ENCODE assay signal across 30 cellular contexts in genomic region chr19:33220735-33221134, GRCh38. TPM values are rescaled to one million over a fixed set of nuclear protein-coding genes. Genes with fewer than 3 reads are reported as not detected.
DNase-seq lines count a peak whose midpoint lies in the region; ATAC-seq, FAIRE-seq and TF ChIP-seq lines count a peak whose summit lies in the region.
"Had no signal": no experiment of that assay in that cellular context is flagged by ENCODE, and none has a peak within 500 bp of the region (broad histone marks: within the 10 kb centered on the region; RNA-seq: fewer than 3 reads in every experiment).

No MANE protein-coding gene starts in this region.

- no peak overlapping the region for H4K91ac ChIP-seq in IMR-90 (ENCODE audit: insufficient read depth, low read depth, low read length)
- no peak overlapping the region for H4K91ac ChIP-seq in neuronal stem cell (ENCODE audit: low read depth, low read length, poor library complexity)

- TF ChIP-seq RAD21 in HepG2 (CRISPR knock-in tag; IDR thresholded peaks at IDR 0.05) (no peak), IMR-90 (IDR thresholded peaks at IDR 0.05; ENCODE audit: low read length) (no peak)

- no peak overlapping the region for H2BK5ac ChIP-seq in IMR-90 (ENCODE audit: low read depth, low read length, poor library complexity, severe bottlenecking)
- H2BK5ac ChIP-seq in neuronal stem cell (ENCODE audit: low read length) = no peak overlapping the region

- H3K4ac ChIP-seq in IMR-90 (ENCODE audit: low read depth, low read length) (no peak overlapping the region), neuronal stem cell (ENCODE audit: low read length) (no peak overlapping the region)

- no peak overlapping the region for H4K5ac ChIP-seq in IMR-90 (ENCODE audit: low read depth, low read length)

- POLR2A ChIA-PET in HepG2 (lab: Yijun Ruan, JAX) (no interaction called here), IMR-90 (lab: Charles Lee; ENCODE audit: unreplicated experiment) (no interaction called here)

- H2AFZ ChIP-seq in HepG2 (ENCODE audit: low read length) = no peak overlapping the region
- peak overlapping the region; percentile 32 for H2AFZ ChIP-seq in IMR-90 (replicated peaks; ENCODE audit: low read length, poor library complexity)
- no peak overlapping the region for H2AFZ ChIP-seq in neuronal stem cell (ENCODE audit: low read length)

- no peak overlapping the region for H3K9ac ChIP-seq in HepG2 (ENCODE audit: insufficient read depth, low read depth, low read length)
- H3K9ac ChIP-seq in IMR-90 (ENCODE audit: low read depth, low read length) = no peak overlapping the region
- no peak overlapping the region for H3K9ac ChIP-seq in neuronal stem cell (ENCODE audit: low read depth, low read length, poor library complexity)
- H3K9ac ChIP-seq: BLaER1 had no signal

- no peak overlapping the region for H3K56ac ChIP-seq in IMR-90 (ENCODE audit: extremely low read depth, insufficient read depth, low read length)

- no TSS peak for BruUV-seq in HepG2 (replicated peaks; lab: Mats Ljungman, UMichigan)
- BruUV-seq in IMR-90 (replicated peaks; lab: Mats Ljungman, UMichigan) = no TSS peak

- in situ Hi-C loops in HepG2 (cut with HindIII; ENCODE audit: extremely low pct_ligation_motif_present, low pct_unique_long_range_greater_than_20kb) = no loop called here
- in situ Hi-C loops in IMR-90 (cut with MboI; ENCODE audit: low sequenced_read_pairs) = no loop called here

- H3K79me2 ChIP-seq in HepG2 (ENCODE audit: insufficient read depth, low read length) = no peaks in the 10 kb centered on the region

- no peak overlapping the region for H2BK120ac ChIP-seq in IMR-90 (ENCODE audit: low read depth, low read length)
- no peak overlapping the region for H2BK120ac ChIP-seq in neuronal stem cell (ENCODE audit: low read depth, low read length)

- H2BK12ac ChIP-seq in neuronal stem cell (ENCODE audit: low read length) = no peak overlapping the region

- H2BK15ac ChIP-seq in IMR-90 (ENCODE audit: low read depth, low read length) (no peak overlapping the region), neuronal stem cell (ENCODE audit: low read length) (no peak overlapping the region)

- intact Hi-C loops in Right ventricle myocardium inferior (cut with DNase I) = no loop called here
- intact Hi-C loops in heart right ventricle (cut with DNase I) = no loop called here
- intact Hi-C loops in HepG2 (cut with micrococcal nuclease; ENCODE audit: unreplicated experiment) = no loop called here
- intact Hi-C loops in right lobe of liver (cut with DNase I) = no loop called here
- intact Hi-C loops in IMR-90 (cut with micrococcal nuclease) = no loop called here

- H3K9me1 ChIP-seq in IMR-90 (ENCODE audit: insufficient read depth, low read length) = no peaks in the 10 kb centered on the region

- H3K79me1 ChIP-seq in IMR-90 (ENCODE audit: low read depth in 1 of 2, low read length in 2 of 2) (no peaks in the 10 kb centered on the region), neuronal stem cell (ENCODE audit: low read depth, low read length) (no peaks in the 10 kb centered on the region)

- H2AK9ac ChIP-seq in IMR-90 (replicated peaks; ENCODE audit: low read depth, low read length, poor library complexity) = no peak overlapping the region

- no peak overlapping the region for H4K8ac ChIP-seq in IMR-90 (ENCODE audit: low read depth in 2 of 2, low read length in 2 of 2)
- H4K8ac ChIP-seq in neuronal stem cell (ENCODE audit: low read depth, low read length) = no peak overlapping the region

- 83% methylated on average over 9 of the region's 9 CpGs for WGBS in heart right ventricle, 2 donors
- 39% methylated on average over 9 of the region's 9 CpGs for WGBS in HepG2 (ENCODE audit: low lambda C conversion rate)
- 81% methylated on average over 9 of the region's 9 CpGs for whole genome bisulfite sequencing in right lobe of liver (ENCODE audit: insufficient coverage, low coverage, low lambda C conversion rate, missing lambda C conversion rate)
- WGBS in IMR-90 (ENCODE audit: extremely low coverage in 2 of 2, insufficient read length in 1 of 2), 2 experiments = 41% methylated on average over 4 of the region's 9 CpGs; no CpG with 5 or more reads in 1 of the 2 experiments
- WGBS in neuronal stem cell (ENCODE audit: extremely low coverage in 2 of 2, insufficient read length in 2 of 2, insufficient replicate concordance in 1 of 2), 2 donors = no CpG with 5 or more reads among the region's 9 CpGs

- CTCF ChIA-PET in HepG2 (lab: Yijun Ruan, JAX; ENCODE audit: low intra/inter-chr PET ratio, low total read pairs) = no interaction called here
- CTCF ChIA-PET in IMR-90 (lab: Yijun Ruan, JAX) = no interaction called here

- H3K4me3 ChIP-seq in heart right ventricle (no peak overlapping the region), HepG2 (replicated peaks in 1 of 3; ENCODE audit: insufficient read depth in 1 of 3, low read depth in 2 of 3, low read length in 3 of 3) (no peak overlapping the region), right lobe of liver (no peak overlapping the region), IMR-90 (ENCODE audit: insufficient read depth, low read depth, low read length) (no peak overlapping the region), neuronal stem cell (ENCODE audit: low read length in 2 of 2) (no peak overlapping the region)
- H3K4me3 ChIP-seq: BLaER1, GM12878 had no signal

- no peaks in the 10 kb centered on the region for H4K20me1 ChIP-seq in HepG2 (ENCODE audit: insufficient read depth, low read length)
- H4K20me1 ChIP-seq in IMR-90 (ENCODE audit: insufficient read depth, low read length) = no peaks in the 10 kb centered on the region; the same call in 1 of the 2 replicates
- H4K20me1 ChIP-seq: BLaER1 had no signal

- H3K23ac ChIP-seq in IMR-90 (ENCODE audit: low read depth, low read length) (no peak overlapping the region), neuronal stem cell (ENCODE audit: low read depth, low read length, poor library complexity) (no peak overlapping the region)

- no peak overlapping the region for H2AK5ac ChIP-seq in IMR-90 (ENCODE audit: low read depth, low read length)
- no peak overlapping the region for H2AK5ac ChIP-seq in neuronal stem cell (ENCODE audit: low read depth, low read length)

- H3K18ac ChIP-seq in IMR-90 (ENCODE audit: low read depth, low read length) (no peak overlapping the region), neuronal stem cell (ENCODE audit: low read length) (peak overlapping the region; percentile 25)

- no peaks in the 10 kb centered on the region for H3K9me3 ChIP-seq in heart right ventricle
- no peaks in the 10 kb centered on the region for H3K9me3 ChIP-seq in HepG2 (ENCODE audit: low read length)
- H3K9me3 ChIP-seq in right lobe of liver = no peaks in the 10 kb centered on the region
- H3K9me3 ChIP-seq in IMR-90 (ENCODE audit: control insufficient read depth, insufficient read depth, low read length) = no peaks in the 10 kb centered on the region; the same call in 1 of the 2 replicates
- no peaks in the 10 kb centered on the region for H3K9me3 ChIP-seq in neuronal stem cell (replicated peaks in 1 of 2; ENCODE audit: control insufficient read depth in 2 of 2, insufficient read depth in 1 of 2, low read depth in 1 of 2, low read length in 2 of 2)
- H3K9me3 ChIP-seq: BE2C had no signal

- H3K27ac ChIP-seq in heart right ventricle (no peak overlapping the region), HepG2 (ENCODE audit: extremely low read length, insufficient read depth, low read length) (no peak overlapping the region), right lobe of liver (no peak overlapping the region), IMR-90 (ENCODE audit: insufficient read depth, low read length) (no peak overlapping the region), neuronal stem cell (replicated peaks; ENCODE audit: low read length) (no peak overlapping the region)
- H3K27ac ChIP-seq: 22Rv1, BLaER1 had no signal

- H3K36me3 ChIP-seq in heart right ventricle = no peaks in the 10 kb centered on the region
- H3K36me3 ChIP-seq in HepG2 (replicated peaks in 1 of 2; ENCODE audit: control insufficient read depth in 1 of 2, insufficient read depth in 2 of 2, low read length in 2 of 2) = no peaks in the 10 kb centered on the region
- no peaks in the 10 kb centered on the region for H3K36me3 ChIP-seq in right lobe of liver
- no peaks in the 10 kb centered on the region for H3K36me3 ChIP-seq in IMR-90 (ENCODE audit: control insufficient read depth, insufficient read depth, low read length)
- H3K36me3 ChIP-seq in neuronal stem cell (replicated peaks in 1 of 2; ENCODE audit: control insufficient read depth in 2 of 2, insufficient read depth in 2 of 2, low read length in 2 of 2) = no peaks in the 10 kb centered on the region
- H3K36me3 ChIP-seq: BE2C, BLaER1 had no signal

- H2BK20ac ChIP-seq in IMR-90 (ENCODE audit: low read depth, low read length) = no peak overlapping the region

- dilution Hi-C loops in IMR-90 (cut with HindIII; ENCODE audit: low sequenced_read_pairs, unreplicated experiment) = no loop called here

- no peak for TF ChIP-seq POLR2A in HepG2 (IDR thresholded peaks at IDR 0.05; ENCODE audit: insufficient read depth in 1 of 2, low read depth in 2 of 2, low read length in 2 of 2)
- TF ChIP-seq POLR2A in right lobe of liver (IDR thresholded peaks at IDR 0.05) = no peak
- no peak for TF ChIP-seq POLR2A in IMR-90 (IDR thresholded peaks at IDR 0.05; ENCODE audit: low read depth, low read length)
- TF ChIP-seq POLR2A in GM12891 (IDR thresholded peaks at IDR 0.05; ENCODE audit: low read depth, low read length) = no peak

- no peak overlapping the region for H3K14ac ChIP-seq in IMR-90 (replicated peaks; ENCODE audit: low read depth, low read length)
- no peak overlapping the region for H3K14ac ChIP-seq in neuronal stem cell (ENCODE audit: low read length)

- H3K4me1 ChIP-seq in heart right ventricle = peaks cover 0 to 8% (median 4%) of the 10 kb centered on the region in 9 donors
- peaks cover 49% of the 10 kb centered on the region for H3K4me1 ChIP-seq in HepG2 (ENCODE audit: insufficient read depth, low read length)
- peaks cover 0 to 3% (median 0%) of the 10 kb centered on the region in 4 donors for H3K4me1 ChIP-seq in right lobe of liver
- no peaks in the 10 kb centered on the region for H3K4me1 ChIP-seq in IMR-90 (ENCODE audit: control insufficient read depth, insufficient read depth, low read length)
- peaks cover 0 to 16% of the 10 kb centered on the region in 2 donors for H3K4me1 ChIP-seq in neuronal stem cell (ENCODE audit: control insufficient read depth in 2 of 2, insufficient read depth in 1 of 2, low read depth in 1 of 2, low read length in 2 of 2)
- H3K4me1 ChIP-seq: BE2C had no signal

- no peak for FAIRE-seq in HepG2 (lab: Jason Lieb, UNC)
- no peak for FAIRE-seq in GM12891 (lab: Jason Lieb, UNC)
- FAIRE-seq: GM12878, GM19239 had no signal

- H3K4me2 ChIP-seq in HepG2 (ENCODE audit: low read depth, low read length) = no peak overlapping the region
- H3K4me2 ChIP-seq in IMR-90 (ENCODE audit: low read depth, low read length) = no peak overlapping the region
- no peak overlapping the region for H3K4me2 ChIP-seq in neuronal stem cell (ENCODE audit: insufficient read depth, low read length, poor library complexity, severe bottlenecking)
- H3K4me2 ChIP-seq: BLaER1 had no signal

- TF ChIP-seq CTCF in heart right ventricle (IDR thresholded peaks at IDR 0.05) (no peak), HepG2 (CRISPR knock-in tag; IDR thresholded peaks at IDR 0.05) (no peak), right lobe of liver (IDR thresholded peaks at IDR 0.05) (no peak), IMR-90 (conservative IDR thresholded peaks at IDR 0.05; ENCODE audit: low read depth, low read length) (no peak)

- TF ChIP-seq EP300 in HepG2 (IDR thresholded peaks at IDR 0.05; ENCODE audit: low read depth in 2 of 2, low read length in 2 of 2) (no peak), HepG2 (CRISPR knock-in tag; IDR thresholded peaks at IDR 0.05; ENCODE audit: borderline replicate concordance) (no peak)

- DNase-seq in Right ventricle myocardium inferior (ENCODE audit: missing footprints) = peak; percentile 67
- no peak for DNase-seq in heart right ventricle
- no peak for DNase-seq in HepG2 (ENCODE audit: low spot score)
- DNase-seq in right lobe of liver = no peak
- no peak for DNase-seq in IMR-90
- no peak for DNase-seq in neuronal stem cell (ENCODE audit: low spot score)
- DNase-seq in GM12891 (ENCODE audit: insufficient read length, low spot score) = no peak
- no peak for DNase-seq in RKO (ENCODE audit: low spot score)
- DNase-seq: ACHN; BE2C; C1 segment of cervical spinal cord; CD4-positive, alpha-beta memory T cell; CD4-positive, CD25-positive, alpha-beta regulatory T cell; CD8-positive, alpha-beta memory T cell; COR-L47; DMS 273 treated with DMSO at 0.1 percent for 48 hours; DMS153; DMS79; DND-41; EL; GDM1 had no signal

- H3K27me3 ChIP-seq in heart right ventricle (peaks cover 16 to 76% (median 56%) of the 10 kb centered on the region in 7 donors), HepG2 (ENCODE audit: control insufficient read depth in 1 of 2, insufficient read depth in 2 of 2, low read length in 2 of 2) (peaks cover 10 to 27% of the 10 kb centered on the region in 2 experiments), right lobe of liver (peaks cover 0 to 6% of the 10 kb centered on the region in 2 donors), IMR-90 (ENCODE audit: control insufficient read depth, insufficient read depth, low read length) (peaks cover 50% of the 10 kb centered on the region), neuronal stem cell (ENCODE audit: control insufficient read depth in 3 of 3, insufficient read depth in 3 of 3, low read depth in 1 of 3, low read length in 3 of 3) (peaks cover 8 to 53% (median 22%) of the 10 kb centered on the region in 3 experiments)
- H3K27me3 ChIP-seq: BLaER1 had no signal

- ATAC-seq in Right ventricle myocardium inferior = no peak
- ATAC-seq in heart right ventricle = no peak
- no peak for ATAC-seq in HepG2
- ATAC-seq in right lobe of liver = no peak
- ATAC-seq in IMR-90 (ENCODE audit: low read depth) = no peak
- ATAC-seq: GM12878 had no signal

RNA-seq across cellular contexts. Expression of gene SLC7A10, which starts 4.9 kb away (rescaled TPM):
- 0.32 TPM for total RNA-seq in Right ventricle myocardium inferior
- under 1 TPM in 3 of 10 donors, not detected in 7; 0.31 to 0.70 (median 0.64) TPM for total RNA-seq in heart right ventricle
- under 1 TPM; 0.61 to 0.66 TPM for polyA plus RNA-seq in heart right ventricle
- total RNA-seq in HepG2 (2016; rRNA removed; fragmentation: Illumina TruSeq; extraction: Trizol) = 0.41 and 2.2 TPM in 2 replicates
- total RNA-seq in HepG2 (2016; cell fraction: cytosol; rRNA removed; fragmentation: Illumina TruSeq; extraction: Trizol; ENCODE audit: low read depth) = 2.6 and 2.7 TPM in 2 replicates
- total RNA-seq in HepG2 (2016; cell fraction: insoluble cytoplasmic fraction; rRNA removed; fragmentation: Illumina TruSeq; extraction: Trizol) = 0.51 and 1.7 TPM in 2 replicates
- total RNA-seq in HepG2 (2016; cell fraction: membrane; rRNA removed; fragmentation: Illumina TruSeq; extraction: Trizol) = 1.5 and 1.7 TPM in 2 replicates
- 1.7 and 2.4 TPM in 2 replicates for total RNA-seq in HepG2 (2016; cell fraction: nucleus; rRNA removed; fragmentation: Illumina TruSeq; extraction: Trizol)
- 1.1 TPM in 2 replicates for polyA plus RNA-seq in HepG2 (2011; rRNA removed)
- polyA plus RNA-seq in HepG2 (2011; cell fraction: cytosol; rRNA removed) = 0.85 and 1.0 TPM in 2 replicates
- 4.6 and 6.0 TPM in 2 replicates for polyA plus RNA-seq in HepG2 (2011; cell fraction: nucleus; rRNA removed)
- polyA plus RNA-seq in HepG2 (2012) = 0.63 and 0.66 TPM in 2 replicates
- 2.1 and 2.7 TPM in 2 replicates for polyA plus RNA-seq in HepG2 (2016; cell fraction: cytosol; fragmentation: Illumina TruSeq; extraction: Trizol; ENCODE audit: low read depth)
- polyA plus RNA-seq in HepG2 (2016; cell fraction: insoluble cytoplasmic fraction; fragmentation: Illumina TruSeq; extraction: Trizol; ENCODE audit: low read depth) = 1.1 and 1.2 TPM in 2 replicates
- 2.4 and 2.6 TPM in 2 replicates for polyA plus RNA-seq in HepG2 (2016; cell fraction: membrane; fragmentation: Illumina TruSeq; extraction: Trizol; ENCODE audit: low read depth)
- 5.9 and 6.0 TPM in 2 replicates for polyA plus RNA-seq in HepG2 (2016; cell fraction: nucleus; fragmentation: Illumina TruSeq; extraction: Trizol; ENCODE audit: insufficient read depth, low read depth)
- polyA minus RNA-seq in HepG2 (2011; rRNA and poly(A)+ RNA removed; ENCODE audit: low replicate concordance) = 1.7 TPM in 1 of 2 replicates, not detected in the other
- 0.35 and 0.40 TPM in 2 replicates for polyA minus RNA-seq in HepG2 (2011; cell fraction: cytosol; rRNA and poly(A)+ RNA removed)
- 0.62 and 0.64 TPM in 2 replicates for polyA minus RNA-seq in HepG2 (2011; cell fraction: nucleus; rRNA and poly(A)+ RNA removed)
- total RNA-seq in right lobe of liver = not detected
- not detected in 2 replicates for total RNA-seq in IMR-90 (2012; rRNA removed)
- polyA plus RNA-seq in IMR-90 (2012; rRNA removed) = not detected in 2 replicates
- polyA plus RNA-seq in IMR-90 (2012; cell fraction: cytosol; rRNA removed) = not detected in 2 replicates
- polyA plus RNA-seq in IMR-90 (2012; cell fraction: nucleus; rRNA removed; ENCODE audit: low replicate concordance) = 0.11 TPM in 1 of 2 replicates, not detected in the other
- polyA plus RNA-seq in neuronal stem cell (2013, experiment 1 of 2) = 1.1 TPM
- polyA plus RNA-seq in neuronal stem cell (2013, experiment 2 of 2) = 0.97 TPM
- polyA plus RNA-seq in GM12891 (2012; ENCODE audit: low read depth, missing spikeins) = not detected
- total RNA-seq: A172; CD4-positive, alpha-beta memory T cell; CD4-positive, CD25-positive, alpha-beta regulatory T cell; CD8-positive, alpha-beta memory T cell; Daoy; G401; GM12878 had no signal
- polyA plus RNA-seq: AG04450; CD14-positive monocyte; CD4-positive, alpha-beta memory T cell; CD8-positive, alpha-beta memory T cell; GM12878 had no signal

RNA-seq across cellular contexts. Expression of gene LRP3, which starts 26.6 kb away (rescaled TPM):
- 17.8 TPM for total RNA-seq in Right ventricle myocardium inferior
- total RNA-seq in heart right ventricle = 10 to 100 TPM; 13.7 to 23.6 (median 16.3) TPM
- polyA plus RNA-seq in heart right ventricle = 1 to 10 TPM; 8.5 to 9.9 TPM
- total RNA-seq in HepG2 (2016; rRNA removed; fragmentation: Illumina TruSeq; extraction: Trizol) = 45.1 and 51.6 TPM in 2 replicates
- 34.5 and 35.4 TPM in 2 replicates for total RNA-seq in HepG2 (2016; cell fraction: cytosol; rRNA removed; fragmentation: Illumina TruSeq; extraction: Trizol; ENCODE audit: low read depth)
- total RNA-seq in HepG2 (2016; cell fraction: insoluble cytoplasmic fraction; rRNA removed; fragmentation: Illumina TruSeq; extraction: Trizol) = 39.3 and 56.4 TPM in 2 replicates
- total RNA-seq in HepG2 (2016; cell fraction: membrane; rRNA removed; fragmentation: Illumina TruSeq; extraction: Trizol) = 85.6 and 91.5 TPM in 2 replicates
- 24.3 and 30.9 TPM in 2 replicates for total RNA-seq in HepG2 (2016; cell fraction: nucleus; rRNA removed; fragmentation: Illumina TruSeq; extraction: Trizol)
- polyA plus RNA-seq in HepG2 (2011; rRNA removed) = 17.6 and 30.3 TPM in 2 replicates
- 9.6 and 22.4 TPM in 2 replicates for polyA plus RNA-seq in HepG2 (2011; cell fraction: cytosol; rRNA removed)
- 49.0 and 59.4 TPM in 2 replicates for polyA plus RNA-seq in HepG2 (2011; cell fraction: nucleus; rRNA removed)
- polyA plus RNA-seq in HepG2 (2012) = 12.5 and 18.3 TPM in 2 replicates
- 46.7 and 50.1 TPM in 2 replicates for polyA plus RNA-seq in HepG2 (2016; cell fraction: cytosol; fragmentation: Illumina TruSeq; extraction: Trizol; ENCODE audit: low read depth)
- 41.6 and 54.2 TPM in 2 replicates for polyA plus RNA-seq in HepG2 (2016; cell fraction: insoluble cytoplasmic fraction; fragmentation: Illumina TruSeq; extraction: Trizol; ENCODE audit: low read depth)
- 92.1 and 104 TPM in 2 replicates for polyA plus RNA-seq in HepG2 (2016; cell fraction: membrane; fragmentation: Illumina TruSeq; extraction: Trizol; ENCODE audit: low read depth)
- 70.1 and 70.6 TPM in 2 replicates for polyA plus RNA-seq in HepG2 (2016; cell fraction: nucleus; fragmentation: Illumina TruSeq; extraction: Trizol; ENCODE audit: insufficient read depth, low read depth)
- polyA minus RNA-seq in HepG2 (2011; rRNA and poly(A)+ RNA removed; ENCODE audit: low replicate concordance) = 11.9 and 50.0 TPM in 2 replicates
- polyA minus RNA-seq in HepG2 (2011; cell fraction: cytosol; rRNA and poly(A)+ RNA removed) = 9.7 and 13.5 TPM in 2 replicates
- 10.3 TPM in 2 replicates for polyA minus RNA-seq in HepG2 (2011; cell fraction: nucleus; rRNA and poly(A)+ RNA removed)
- total RNA-seq in right lobe of liver = 10 to 100 TPM; 25.2 to 40.7 (median 33.7) TPM
- total RNA-seq in IMR-90 (2012; rRNA removed) = 8.4 and 8.6 TPM in 2 replicates
- 20.2 and 25.7 TPM in 2 replicates for polyA plus RNA-seq in IMR-90 (2012; rRNA removed)
- polyA plus RNA-seq in IMR-90 (2012; cell fraction: cytosol; rRNA removed) = 7.1 and 20.6 TPM in 2 replicates
- polyA plus RNA-seq in IMR-90 (2012; cell fraction: nucleus; rRNA removed; ENCODE audit: low replicate concordance) = 7.3 and 27.0 TPM in 2 replicates
- 42.5 TPM for polyA plus RNA-seq in neuronal stem cell (2013, experiment 1 of 2)
- polyA plus RNA-seq in neuronal stem cell (2013, experiment 2 of 2) = 38.5 TPM
- 0.06 TPM for polyA plus RNA-seq in GM12891 (2012; ENCODE audit: low read depth, missing spikeins)
- total RNA-seq: CD4-positive, CD25-positive, alpha-beta regulatory T cell had no signal
- polyA plus RNA-seq: CD4-positive, alpha-beta memory T cell; CD4-positive, CD25-positive, alpha-beta regulatory T cell; CD8-positive, alpha-beta memory T cell had no signal
